ENCODE assay signal across 8 cellular contexts in the genomic region with DNA sequence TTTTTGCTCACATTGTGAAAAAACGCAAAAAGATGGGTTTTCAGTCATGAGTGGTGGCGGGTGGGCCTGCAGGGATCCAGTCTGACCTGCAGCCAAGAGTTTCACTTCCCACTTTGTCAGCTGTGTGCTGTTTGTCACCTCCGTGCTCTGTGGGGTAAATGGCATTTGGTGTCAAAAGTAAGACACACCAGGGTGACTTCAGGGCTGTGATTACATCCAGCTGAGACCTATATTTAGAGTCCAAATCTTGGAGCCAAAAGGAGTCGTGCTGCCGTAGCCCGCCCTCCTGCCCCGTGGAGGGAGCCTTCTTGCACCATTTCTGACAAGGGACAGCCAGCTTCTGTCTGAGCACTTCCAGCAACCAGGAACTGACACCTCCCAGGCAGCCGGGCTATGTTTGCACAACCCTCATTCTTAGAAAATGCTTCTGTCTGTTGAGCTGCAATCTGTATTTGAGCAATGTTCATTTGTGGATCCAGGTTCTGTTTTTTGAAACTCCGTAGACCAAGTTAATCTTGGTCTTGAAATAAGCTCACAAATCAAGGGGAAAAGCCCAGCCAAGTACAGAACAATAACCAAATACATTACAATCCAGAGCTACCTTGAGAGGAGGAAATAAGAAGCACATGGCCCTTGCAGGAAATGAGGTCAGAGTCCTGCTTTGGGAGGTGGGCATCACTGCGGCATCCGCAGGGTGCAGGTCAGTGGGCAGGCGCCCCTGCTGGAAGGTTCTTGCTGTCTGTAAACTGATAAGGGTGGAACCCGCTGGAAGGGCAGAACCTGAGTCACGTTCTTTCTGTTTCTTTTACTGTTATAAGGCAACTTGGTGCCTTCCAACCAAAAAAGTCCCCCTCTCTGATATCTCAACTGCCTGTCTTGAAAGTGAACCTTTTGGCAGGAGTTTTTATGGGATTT. TPM values are rescaled to one million over a fixed set of nuclear protein-coding genes. Genes with fewer than 3 reads are reported as not detected.
DNase-seq lines count a peak whose midpoint lies in the region; ATAC-seq and TF ChIP-seq lines count a peak whose summit lies in the region.

No MANE protein-coding gene starts in this region.

- H3K4me3 ChIP-seq in SK-N-SH (ENCODE audit: low read depth in 2 of 2, low read length in 1 of 2) (no peak overlapping the region), right cardiac atrium (ENCODE audit: low read length) (no peak overlapping the region), skeletal muscle tissue (ENCODE audit: low read length in 3 of 3) (peak overlapping the region; percentile 51 to 69 (median 69))

- no peaks in the 10 kb centered on the region for H3F3A ChIP-seq in SK-N-SH (replicated peaks; ENCODE audit: insufficient read depth)

- no peak for TF ChIP-seq EP300 in SK-N-SH (IDR thresholded peaks at IDR 0.05; ENCODE audit: borderline replicate concordance in 1 of 2, low read depth in 1 of 2, low read length in 1 of 2)

- no peak for TF ChIP-seq RAD21 in SK-N-SH (IDR thresholded peaks at IDR 0.05; ENCODE audit: low read length)

- no peak overlapping the region for H3K4me2 ChIP-seq in SK-N-SH

- H3K9me3 ChIP-seq in SK-N-SH (no peaks in the 10 kb centered on the region), right cardiac atrium (ENCODE audit: control insufficient read depth, low read length) (no peaks in the 10 kb centered on the region), skeletal muscle tissue (ENCODE audit: control insufficient read depth in 3 of 3, low read length in 3 of 3) (no peaks in the 10 kb centered on the region)

- H4K20me1 ChIP-seq in SK-N-SH (ENCODE audit: insufficient read depth), result no peaks in the 10 kb centered on the region

- peaks cover 8 to 48% of the 10 kb centered on the region in 2 experiments; a peak in 3 of 4 replicates for H3K4me1 ChIP-seq in SK-N-SH (ENCODE audit: control insufficient read depth in 1 of 2, insufficient read depth in 2 of 2, low read depth in 1 of 2, low read length in 1 of 2)
- H3K4me1 ChIP-seq in right cardiac atrium (ENCODE audit: control insufficient read depth, insufficient read depth, low read length), result peaks cover 38% of the 10 kb centered on the region
- H3K4me1 ChIP-seq in skeletal muscle tissue (ENCODE audit: control insufficient read depth in 3 of 3, insufficient read depth in 3 of 3, low read length in 3 of 3), result peaks cover 97 to 98% (median 97%) of the 10 kb centered on the region in 3 donors

- H3K27ac ChIP-seq in SK-N-SH (ENCODE audit: low read depth in 2 of 2, low read length in 1 of 2) (peak overlapping the region in 1 of 2 experiments; percentile 89; a peak in 2 of 4 replicates), right cardiac atrium (ENCODE audit: low read length) (peak overlapping the region; percentile 89), skeletal muscle tissue (ENCODE audit: low read depth, low read length) (peak overlapping the region; percentile 99)

- POLR2A ChIA-PET in SK-N-SH (lab: Yijun Ruan, JAX), result interaction anchor here (2.9 kb wide), 1 partner anchor 13 kb away, joined by 28 read pairs; a partner anchor contains a TSS

- no peaks in the 10 kb centered on the region for H3K79me2 ChIP-seq in SK-N-SH (ENCODE audit: insufficient read depth)

- CTCF ChIA-PET in SK-N-SH (lab: Yijun Ruan, JAX), result interaction anchor here (0.7 to 4.0 kb wide), 7 partner anchors 9 to 116 kb away, joined by 3 to 28 read pairs (median 7); no protein-coding TSS in a partner anchor

- H3K9ac ChIP-seq in SK-N-SH (no peak overlapping the region), skeletal muscle tissue (ENCODE audit: low read depth in 1 of 3, low read length in 3 of 3) (peak overlapping the region; percentile 91 to 95 (median 91))

- intact Hi-C loops in right cardiac atrium (cut with DNase I), result no loop called here

- peak; percentile 57 for ATAC-seq in HG03175 (IDR thresholded peaks at IDR 0.05; ENCODE audit: unreplicated experiment)
- peak; percentile 82 to 83 for ATAC-seq in right cardiac atrium

- H3K27me3 ChIP-seq in SK-N-SH (ENCODE audit: insufficient read depth), result peaks cover 6% of the 10 kb centered on the region; the same call in 1 of the 2 replicates
- H3K27me3 ChIP-seq in right cardiac atrium (ENCODE audit: control insufficient read depth, insufficient read depth), result no peaks in the 10 kb centered on the region
- H3K27me3 ChIP-seq in skeletal muscle tissue (ENCODE audit: control insufficient read depth in 3 of 3, insufficient read depth in 3 of 3, low read length in 3 of 3), result no peaks in the 10 kb centered on the region

- 69% methylated on average over 10 of the region's 14 CpGs for WGBS in SK-N-SH (ENCODE audit: low lambda C conversion rate)
- WGBS in right cardiac atrium, result 10% methylated on average over 14 of the region's 14 CpGs

- peak; percentile 69 for DNase-seq in NCI-H510A treated with DMSO at 0.1 percent for 48 hours (lab: John Stamatoyannopoulos, UW)
- DNase-seq in NCI-H510A (lab: John Stamatoyannopoulos, UW), result no peak
- peak; percentile 66 for DNase-seq in SK-N-SH
- DNase-seq in activated naive CD4-positive, alpha-beta T cell treated with anti-CD3 and anti-CD28 coated beads, Interleukin-2, amount 50 U/mL, for 16 hours, result peak; percentile 75
- peak; percentile 75 to 89 (median 88) for DNase-seq in right cardiac atrium
- no peak for DNase-seq in NCI-H774 (lab: John Stamatoyannopoulos, UW)

- no peak for TF ChIP-seq CTCF in SK-N-SH (IDR thresholded peaks at IDR 0.05)

- H3K9me2 ChIP-seq in SK-N-SH, result no peaks in the 10 kb centered on the region

- H3K36me3 ChIP-seq in SK-N-SH (replicated peaks in 1 of 2; ENCODE audit: control insufficient read depth in 1 of 2, insufficient read depth in 2 of 2, low read length in 1 of 2) (no peaks in the 10 kb centered on the region), skeletal muscle tissue (ENCODE audit: control insufficient read depth in 3 of 3, insufficient read depth in 3 of 3, low read length in 3 of 3) (peaks cover 0 to 4% (median 0%) of the 10 kb centered on the region in 3 donors)

- no peak overlapping the region for H2AFZ ChIP-seq in SK-N-SH (ENCODE audit: low read depth)

TF ChIP-seq in SK-N-SH, 30 proteins besides CTCF, POLR2A, EP300 and RAD21:
- TF ChIP-seq MXI1 (IDR thresholded peaks at IDR 0.05; ENCODE audit: low read depth, low read length) (no peak), SMC3 (IDR thresholded peaks at IDR 0.05; ENCODE audit: low read depth, low read length) (no peak), RCOR1 (IDR thresholded peaks at IDR 0.05; ENCODE audit: low read length) (no peak), FOXM1 (IDR thresholded peaks at IDR 0.05; ENCODE audit: low read depth) (no peak), GABPA (IDR thresholded peaks at IDR 0.05; ENCODE audit: low read depth) (no peak)
- TF ChIP-seq, protein P1, sequence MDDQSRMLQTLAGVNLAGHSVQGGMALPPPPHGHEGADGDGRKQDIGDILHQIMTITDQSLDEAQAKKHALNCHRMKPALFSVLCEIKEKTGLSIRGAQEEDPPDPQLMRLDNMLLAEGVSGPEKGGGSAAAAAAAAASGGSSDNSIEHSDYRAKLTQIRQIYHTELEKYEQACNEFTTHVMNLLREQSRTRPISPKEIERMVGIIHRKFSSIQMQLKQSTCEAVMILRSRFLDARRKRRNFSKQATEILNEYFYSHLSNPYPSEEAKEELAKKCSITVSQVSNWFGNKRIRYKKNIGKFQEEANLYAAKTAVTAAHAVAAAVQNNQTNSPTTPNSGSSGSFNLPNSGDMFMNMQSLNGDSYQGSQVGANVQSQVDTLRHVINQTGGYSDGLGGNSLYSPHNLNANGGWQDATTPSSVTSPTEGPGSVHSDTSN (IDR thresholded peaks at IDR 0.05), result no peak
- TF ChIP-seq, protein P2, sequence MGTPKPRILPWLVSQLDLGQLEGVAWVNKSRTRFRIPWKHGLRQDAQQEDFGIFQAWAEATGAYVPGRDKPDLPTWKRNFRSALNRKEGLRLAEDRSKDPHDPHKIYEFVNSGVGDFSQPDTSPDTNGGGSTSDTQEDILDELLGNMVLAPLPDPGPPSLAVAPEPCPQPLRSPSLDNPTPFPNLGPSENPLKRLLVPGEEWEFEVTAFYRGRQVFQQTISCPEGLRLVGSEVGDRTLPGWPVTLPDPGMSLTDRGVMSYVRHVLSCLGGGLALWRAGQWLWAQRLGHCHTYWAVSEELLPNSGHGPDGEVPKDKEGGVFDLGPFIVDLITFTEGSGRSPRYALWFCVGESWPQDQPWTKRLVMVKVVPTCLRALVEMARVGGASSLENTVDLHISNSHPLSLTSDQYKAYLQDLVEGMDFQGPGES (IDR thresholded peaks at IDR 0.05; ENCODE audit: low read depth, low read length), result no peak
- TF ChIP-seq, protein P3, sequence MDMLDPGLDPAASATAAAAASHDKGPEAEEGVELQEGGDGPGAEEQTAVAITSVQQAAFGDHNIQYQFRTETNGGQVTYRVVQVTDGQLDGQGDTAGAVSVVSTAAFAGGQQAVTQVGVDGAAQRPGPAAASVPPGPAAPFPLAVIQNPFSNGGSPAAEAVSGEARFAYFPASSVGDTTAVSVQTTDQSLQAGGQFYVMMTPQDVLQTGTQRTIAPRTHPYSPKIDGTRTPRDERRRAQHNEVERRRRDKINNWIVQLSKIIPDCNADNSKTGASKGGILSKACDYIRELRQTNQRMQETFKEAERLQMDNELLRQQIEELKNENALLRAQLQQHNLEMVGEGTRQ (IDR thresholded peaks at IDR 0.05; ENCODE audit: borderline replicate concordance, low read depth, low read length), result no peak

RNA-seq across cellular contexts. Expression of a gene that starts 14.4 kb away (rescaled TPM):
- polyA plus RNA-seq in SK-N-SH (2012; rRNA removed), result 0.07 and 0.11 TPM in 2 replicates
- polyA plus RNA-seq in SK-N-SH (2012; cell fraction: cytosol; rRNA removed), result 0.06 and 0.13 TPM in 2 replicates
- polyA plus RNA-seq in SK-N-SH (2012; cell fraction: nucleus; rRNA removed), result 0.14 and 0.18 TPM in 2 replicates
- 10 to 100 TPM in 1 of 4 donors, 1 to 10 TPM in 3; 3.6 to 11.5 (median 5.8) TPM for total RNA-seq in right cardiac atrium
- polyA plus RNA-seq in right cardiac atrium, result 5.7 TPM
- total RNA-seq in skeletal muscle tissue, result 20.4 TPM

Comparison
In these comparisons a context has a peak if more than half of its experiments do, and no peak if none do; other contexts are left out.
1. DNase-seq: peak in NCI-H510A treated with DMSO at 0.1 percent for 48 hours (single experiment), SK-N-SH (single experiment), activated naive CD4-positive, alpha-beta T cell treated with anti-CD3 and anti-CD28 coated beads, Interleukin-2, amount 50 U/mL, for 16 hours (single experiment) and right cardiac atrium (3 of 3); none in NCI-H510A (single experiment) and NCI-H774 (single experiment).
2. H3K4me3 ChIP-seq: peak in skeletal muscle tissue (3 of 3); none in SK-N-SH (0 of 2) and right cardiac atrium (single experiment).